ENCODE assay signal across 19 cellular contexts in genomic region chr2:204945376-204945775, GRCh38.
"Had no signal": no experiment of that assay in that cellular context is flagged by ENCODE, and none has a peak within 500 bp of the region (broad histone marks: within the 10 kb centered on the region; RNA-seq: fewer than 3 reads in every experiment).

No MANE protein-coding gene starts in this region.

- DNase-seq: cortex of kidney; effector memory CD8-positive, alpha-beta T cell; erythroblast; esophagus squamous epithelium; pancreas; right lobe of liver; small intestine; stimulated activated CD4-positive, alpha-beta T cell treated with anti-CD3 and anti-CD28 coated beads, Interleukin-15, amount 100 ng/mL, for 24 hours; stimulated activated CD4-positive, alpha-beta T cell treated with anti-CD3 and anti-CD28 coated beads, Interleukin-2, amount 100 ng/mL, for 48 hours; stimulated activated naive CD8-positive, alpha-beta T cell treated with anti-CD3 and anti-CD28 coated beads, Interleukin-15, amount 100 ng/mL, for 72 hours; transverse colon had no signal

- H3K36me3 Mint-ChIP-seq: memory B cell had no signal

- H3K4me1 ChIP-seq: esophagus squamous epithelium, suprapubic skin, vagina had no signal

- H3K27ac Mint-ChIP-seq: effector memory CD8-positive, alpha-beta T cell; memory B cell; natural killer cell treated with Interleukin-12 subunit alpha and Interleukin-12 subunit beta and Interleukin-15 and Interleukin-18, amount 100 ng/mL, for 72 hours; stimulated activated naive CD8-positive, alpha-beta T cell treated with anti-CD3 and anti-CD28 coated beads, Interleukin-15, amount 100 ng/mL, for 72 hours had no signal

- H3K27me3 ChIP-seq: esophagus squamous epithelium, neutrophil, pancreas, right lobe of liver, suprapubic skin, transverse colon, vagina had no signal

- H3K36me3 ChIP-seq: esophagus squamous epithelium, neutrophil, pancreas, right lobe of liver, suprapubic skin, transverse colon, vagina had no signal

- H3K9me3 ChIP-seq: neutrophil, pancreas, right lobe of liver, suprapubic skin, vagina had no signal

- H3K4me3 Mint-ChIP-seq: effector memory CD8-positive, alpha-beta T cell; memory B cell; natural killer cell treated with Interleukin-12 subunit alpha and Interleukin-12 subunit beta and Interleukin-15 and Interleukin-18, amount 100 ng/mL, for 72 hours; neural crest cell; stimulated activated naive CD8-positive, alpha-beta T cell treated with anti-CD3 and anti-CD28 coated beads, Interleukin-15, amount 100 ng/mL, for 72 hours had no signal

- H3K4me1 Mint-ChIP-seq: memory B cell, neural crest cell had no signal

- H3K4me3 ChIP-seq: esophagus squamous epithelium, lung, pancreas, right lobe of liver, suprapubic skin, transverse colon, vagina had no signal

- ATAC-seq: effector memory CD8-positive, alpha-beta T cell; left lobe of liver; natural killer cell treated with Interleukin-12 subunit alpha and Interleukin-12 subunit beta and Interleukin-15 and Interleukin-18, amount 100 ng/mL, for 72 hours; pancreas; right lobe of liver; stimulated activated naive CD8-positive, alpha-beta T cell treated with anti-CD3 and anti-CD28 coated beads, Interleukin-15, amount 100 ng/mL, for 72 hours had no signal

- H3K27ac ChIP-seq: esophagus squamous epithelium, neutrophil, pancreas, right lobe of liver, suprapubic skin, transverse colon, vagina had no signal

- H3K27me3 Mint-ChIP-seq: effector memory CD8-positive, alpha-beta T cell; memory B cell; stimulated activated naive CD8-positive, alpha-beta T cell treated with anti-CD3 and anti-CD28 coated beads, Interleukin-15, amount 100 ng/mL, for 72 hours had no signal
